ENCODE assay signal across 18 cellular contexts in the genomic region with DNA sequence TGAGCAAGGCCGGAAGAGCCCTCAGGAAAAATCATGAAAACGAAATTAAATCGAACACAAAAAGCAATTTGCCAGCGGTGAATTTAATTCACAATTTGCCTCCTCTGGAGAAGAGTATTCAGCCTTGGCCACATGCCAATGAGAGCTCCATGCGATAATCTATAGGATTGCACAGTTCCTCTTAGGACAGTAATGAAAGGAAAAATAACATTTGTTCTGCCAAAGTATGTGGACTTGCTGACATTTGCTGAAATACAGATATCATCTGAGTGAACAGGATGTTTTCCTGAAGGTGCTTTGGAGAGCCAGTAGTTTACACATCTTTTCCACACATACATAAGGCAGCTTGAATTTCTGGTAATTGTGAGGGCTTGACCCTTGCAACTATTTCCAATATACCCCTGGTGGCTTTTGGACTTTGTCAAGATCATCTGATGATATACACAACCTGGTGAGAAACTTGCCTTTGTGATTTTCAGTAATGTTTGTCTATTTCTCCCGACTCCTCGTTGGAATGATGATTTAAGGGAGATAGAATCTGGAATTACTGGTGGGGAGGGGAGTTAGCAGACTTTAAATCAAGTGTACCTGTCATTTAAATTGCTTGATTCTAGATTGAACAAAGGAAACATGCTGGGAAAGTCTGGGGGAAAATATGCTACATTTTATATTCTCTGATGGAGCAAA.
A peak's percentile ranks its signal among the peaks of the same experiment; 100 is the strongest.
DNase-seq lines count a peak whose midpoint lies in the region; ATAC-seq and TF ChIP-seq lines count a peak whose summit lies in the region.
"Had no signal": no experiment of that assay in that cellular context is flagged by ENCODE, and none has a peak within 500 bp of the region (broad histone marks: within the 10 kb centered on the region; RNA-seq: fewer than 3 reads in every experiment).

No MANE protein-coding gene starts in this region.

- no peak for ATAC-seq in IMR-90 (ENCODE audit: low read depth)
- ATAC-seq: effector memory CD8-positive, alpha-beta T cell had no signal

- no peak overlapping the region for H4K8ac ChIP-seq in IMR-90 (ENCODE audit: low read depth in 2 of 2, low read length in 2 of 2)
- no peak overlapping the region for H4K8ac ChIP-seq in neuronal stem cell (ENCODE audit: low read depth, low read length)

- no peaks in the 10 kb centered on the region for H3K79me2 ChIP-seq in osteoblast (ENCODE audit: insufficient read depth, low read length)

- no peaks in the 10 kb centered on the region for H3K79me1 ChIP-seq in IMR-90 (ENCODE audit: low read depth in 1 of 2, low read length in 2 of 2)
- no peaks in the 10 kb centered on the region for H3K79me1 ChIP-seq in neuronal stem cell (ENCODE audit: low read depth, low read length)

- no peaks in the 10 kb centered on the region for H3K9me1 ChIP-seq in IMR-90 (ENCODE audit: insufficient read depth, low read length)

- TF ChIP-seq POLR2A in IMR-90 (IDR thresholded peaks at IDR 0.05; ENCODE audit: low read depth, low read length) = no peak

- DNase-seq in IMR-90 = no peak
- peak; percentile 1 for DNase-seq in NCI-H345 treated with DMSO at 0.1 percent for 48 hours (lab: John Stamatoyannopoulos, UW; ENCODE audit: unreplicated experiment)
- peak; percentile 54 for DNase-seq in epithelial cell of esophagus (ENCODE audit: low read depth)
- DNase-seq in osteoblast (ENCODE audit: insufficient read length, low spot score, missing footprints) = no peak
- DNase-seq in 8988T = no peak
- DNase-seq in neuronal stem cell (ENCODE audit: low spot score) = no peak
- DNase-seq in NCI-H1694 (lab: John Stamatoyannopoulos, UW) = no peak
- DNase-seq: activated CD4-positive, alpha-beta memory T cell treated with anti-CD3 and anti-CD28 coated beads for 36 hours; CD4-positive, CD25-positive, alpha-beta regulatory T cell; effector memory CD8-positive, alpha-beta T cell; head of caudate nucleus; kidney glomerular epithelial cell; MM.1S; naive B cell; NCI-H446 treated with DMSO at 0.1 percent for 48 hours; SHP77; T1000 had no signal

- CTCF ChIA-PET in IMR-90 (lab: Yijun Ruan, JAX) = no interaction called here

- in situ Hi-C loops in IMR-90 (cut with MboI; ENCODE audit: low sequenced_read_pairs) = no loop called here

- POLR2A ChIA-PET in IMR-90 (lab: Charles Lee; ENCODE audit: unreplicated experiment) = no interaction called here

- H2AK5ac ChIP-seq in IMR-90 (ENCODE audit: low read depth, low read length) (no peak overlapping the region), neuronal stem cell (ENCODE audit: low read depth, low read length) (no peak overlapping the region)

- H2AFZ ChIP-seq in IMR-90 (replicated peaks; ENCODE audit: low read length, poor library complexity) (no peak overlapping the region), osteoblast (ENCODE audit: low read length) (no peak overlapping the region), neuronal stem cell (ENCODE audit: low read length) (no peak overlapping the region)

- H2BK120ac ChIP-seq in IMR-90 (ENCODE audit: low read depth, low read length) = no peak overlapping the region
- no peak overlapping the region for H2BK120ac ChIP-seq in neuronal stem cell (ENCODE audit: low read depth, low read length)

- H2BK12ac ChIP-seq in neuronal stem cell (ENCODE audit: low read length) = no peak overlapping the region

- no peak overlapping the region for H4K91ac ChIP-seq in IMR-90 (ENCODE audit: insufficient read depth, low read depth, low read length)
- H4K91ac ChIP-seq in neuronal stem cell (ENCODE audit: low read depth, low read length, poor library complexity) = no peak overlapping the region

- H3K56ac ChIP-seq in IMR-90 (ENCODE audit: extremely low read depth, insufficient read depth, low read length) = no peak overlapping the region

- H3K9me3 ChIP-seq in IMR-90 (ENCODE audit: control insufficient read depth, insufficient read depth, low read length) (no peaks in the 10 kb centered on the region), osteoblast (ENCODE audit: low read depth, low read length) (no peaks in the 10 kb centered on the region), neuronal stem cell (replicated peaks in 1 of 2; ENCODE audit: control insufficient read depth in 2 of 2, insufficient read depth in 1 of 2, low read depth in 1 of 2, low read length in 2 of 2) (no peaks in the 10 kb centered on the region)
- H3K9me3 ChIP-seq: vagina had no signal

- no peak overlapping the region for H3K23ac ChIP-seq in IMR-90 (ENCODE audit: low read depth, low read length)
- no peak overlapping the region for H3K23ac ChIP-seq in neuronal stem cell (ENCODE audit: low read depth, low read length, poor library complexity)

- WGBS in IMR-90 (ENCODE audit: extremely low coverage in 2 of 2, insufficient read length in 1 of 2), 2 experiments = 100% methylated on average over 2 of the region's 7 CpGs; no CpG with 5 or more reads in 1 of the 2 experiments
- whole genome bisulfite sequencing in neuronal stem cell (ENCODE audit: extremely low coverage in 2 of 2, insufficient read length in 2 of 2, insufficient replicate concordance in 1 of 2), 2 donors = no CpG with 5 or more reads among the region's 7 CpGs

- H2BK15ac ChIP-seq in IMR-90 (ENCODE audit: low read depth, low read length) (no peak overlapping the region), neuronal stem cell (ENCODE audit: low read length) (no peak overlapping the region)

- H3K4me3 ChIP-seq in IMR-90 (ENCODE audit: insufficient read depth, low read depth, low read length) = no peak overlapping the region
- H3K4me3 ChIP-seq in epithelial cell of esophagus (ENCODE audit: low read length) = no peak overlapping the region
- no peak overlapping the region for H3K4me3 ChIP-seq in osteoblast (ENCODE audit: insufficient read depth, low read length)
- no peak overlapping the region for H3K4me3 ChIP-seq in neuronal stem cell (ENCODE audit: low read length in 2 of 2)

- TF ChIP-seq CTCF in IMR-90 (conservative IDR thresholded peaks at IDR 0.05; ENCODE audit: low read depth, low read length) = no peak
- TF ChIP-seq CTCF in epithelial cell of esophagus (IDR thresholded peaks at IDR 0.05; ENCODE audit: insufficient read depth, low read depth, low read length, missing control alignments) = no peak
- TF ChIP-seq CTCF in osteoblast (IDR thresholded peaks at IDR 0.05; ENCODE audit: extremely low read depth, low read depth, low read length) = no peak

- H3K14ac ChIP-seq in IMR-90 (replicated peaks; ENCODE audit: low read depth, low read length) (no peak overlapping the region), neuronal stem cell (ENCODE audit: low read length) (no peak overlapping the region)

- H2BK5ac ChIP-seq in IMR-90 (ENCODE audit: low read depth, low read length, poor library complexity, severe bottlenecking) = no peak overlapping the region
- H2BK5ac ChIP-seq in neuronal stem cell (ENCODE audit: low read length) = no peak overlapping the region

- H3K9ac ChIP-seq in IMR-90 (ENCODE audit: low read depth, low read length) (no peak overlapping the region), neuronal stem cell (ENCODE audit: low read depth, low read length, poor library complexity) (no peak overlapping the region)

- no TSS peak for BruUV-seq in IMR-90 (replicated peaks; lab: Mats Ljungman, UMichigan)

- H4K20me1 ChIP-seq in IMR-90 (ENCODE audit: insufficient read depth, low read length) (no peaks in the 10 kb centered on the region), osteoblast (ENCODE audit: insufficient read depth, low read length) (no peaks in the 10 kb centered on the region)

- TF ChIP-seq RAD21 in IMR-90 (IDR thresholded peaks at IDR 0.05; ENCODE audit: low read length) = no peak

- H3K4me1 ChIP-seq in IMR-90 (ENCODE audit: control insufficient read depth, insufficient read depth, low read length) (no peaks in the 10 kb centered on the region), osteoblast (ENCODE audit: insufficient read depth, low read length) (no peaks in the 10 kb centered on the region), neuronal stem cell (ENCODE audit: control insufficient read depth in 2 of 2, insufficient read depth in 1 of 2, low read depth in 1 of 2, low read length in 2 of 2) (peaks cover 3 to 6% of the 10 kb centered on the region in 2 donors)
- H3K4me1 ChIP-seq: vagina had no signal

- dilution Hi-C loops in IMR-90 (cut with HindIII; ENCODE audit: low sequenced_read_pairs, unreplicated experiment) = no loop called here

- H3K18ac ChIP-seq in IMR-90 (ENCODE audit: low read depth, low read length) (no peak overlapping the region), neuronal stem cell (ENCODE audit: low read length) (no peak overlapping the region)

- peak overlapping the region; percentile 22; the same call in 1 of the 2 replicates for H3K4me2 ChIP-seq in IMR-90 (ENCODE audit: low read depth, low read length)
- peak overlapping the region; percentile 13 for H3K4me2 ChIP-seq in osteoblast (ENCODE audit: insufficient read depth, low read length)
- no peak overlapping the region for H3K4me2 ChIP-seq in neuronal stem cell (ENCODE audit: insufficient read depth, low read length, poor library complexity, severe bottlenecking)

- H3K4ac ChIP-seq in IMR-90 (ENCODE audit: low read depth, low read length) = no peak overlapping the region
- no peak overlapping the region for H3K4ac ChIP-seq in neuronal stem cell (ENCODE audit: low read length)

- intact Hi-C loops in IMR-90 (cut with micrococcal nuclease) = no loop called here

- H2BK20ac ChIP-seq in IMR-90 (ENCODE audit: low read depth, low read length) = no peak overlapping the region

- no peaks in the 10 kb centered on the region for H3K27me3 ChIP-seq in IMR-90 (ENCODE audit: control insufficient read depth, insufficient read depth, low read length)
- H3K27me3 ChIP-seq in osteoblast (ENCODE audit: insufficient read depth, low read length) = no peaks in the 10 kb centered on the region
- no peaks in the 10 kb centered on the region for H3K27me3 ChIP-seq in neuronal stem cell (ENCODE audit: control insufficient read depth in 3 of 3, insufficient read depth in 3 of 3, low read depth in 1 of 3, low read length in 3 of 3)
- H3K27me3 ChIP-seq: vagina had no signal

- H3K27ac ChIP-seq in IMR-90 (ENCODE audit: insufficient read depth, low read length) = no peak overlapping the region
- no peak overlapping the region for H3K27ac ChIP-seq in osteoblast (ENCODE audit: low read depth, low read length)
- H3K27ac ChIP-seq in neuronal stem cell (replicated peaks; ENCODE audit: low read length) = no peak overlapping the region
- H3K27ac ChIP-seq: vagina had no signal

- no peak overlapping the region for H2AK9ac ChIP-seq in IMR-90 (replicated peaks; ENCODE audit: low read depth, low read length, poor library complexity)

- H3K36me3 ChIP-seq in IMR-90 (ENCODE audit: control insufficient read depth, insufficient read depth, low read length) = no peaks in the 10 kb centered on the region
- no peaks in the 10 kb centered on the region for H3K36me3 ChIP-seq in osteoblast (ENCODE audit: insufficient read depth, low read length)
- no peaks in the 10 kb centered on the region for H3K36me3 ChIP-seq in neuronal stem cell (replicated peaks in 1 of 2; ENCODE audit: control insufficient read depth in 2 of 2, insufficient read depth in 2 of 2, low read length in 2 of 2)
- H3K36me3 ChIP-seq: vagina had no signal

- H4K5ac ChIP-seq in IMR-90 (ENCODE audit: low read depth, low read length) = no peak overlapping the region

TF ChIP-seq in IMR-90, 13 proteins besides CTCF, POLR2A, EP300 and RAD21 (continues in another document):
- TF ChIP-seq RFX5 (IDR thresholded peaks at IDR 0.05; ENCODE audit: low read depth, low read length) = no peak

Comparison
In these comparisons a context has a peak if more than half of its experiments do, and no peak if none do; other contexts are left out.
1. DNase-seq: peak in NCI-H345 treated with DMSO at 0.1 percent for 48 hours (single experiment) and epithelial cell of esophagus (single experiment); none in IMR-90 (single experiment), osteoblast (single experiment), 8988T (single experiment), neuronal stem cell (single experiment) and NCI-H1694 (single experiment).